ENCODE assay signal across 27 cellular contexts in the genomic region with DNA sequence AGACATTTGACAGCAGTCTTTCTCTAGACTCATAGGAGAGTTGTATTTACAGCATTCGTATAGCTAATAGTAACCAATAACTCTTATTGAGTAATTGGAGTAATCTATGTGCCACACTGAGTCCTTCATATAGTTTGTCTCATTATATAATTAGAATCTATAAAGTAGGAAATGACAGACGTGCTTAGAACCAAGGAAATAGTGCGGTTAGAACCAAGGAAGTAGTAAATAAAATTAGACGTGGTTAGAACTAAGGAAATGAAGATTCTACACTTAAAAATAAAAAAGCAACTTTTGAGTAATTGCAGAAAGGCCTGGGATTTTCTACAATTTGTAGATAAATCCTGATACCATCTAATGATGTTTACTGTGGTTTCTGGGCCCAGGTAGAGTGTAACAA.
A peak's percentile ranks its signal among the peaks of the same experiment; 100 is the strongest.
DNase-seq lines count a peak whose midpoint lies in the region; ATAC-seq, FAIRE-seq and TF ChIP-seq lines count a peak whose summit lies in the region.
"Had no signal": no experiment of that assay in that cellular context is flagged by ENCODE, and none has a peak within 500 bp of the region (broad histone marks: within the 10 kb centered on the region; RNA-seq: fewer than 3 reads in every experiment).

No MANE protein-coding gene starts in this region.

- H3K9me3 Mint-ChIP-seq in activated CD8-positive, alpha-beta memory T cell treated with anti-CD3 and anti-CD28 coated beads, Interleukin-2, amount 10 ng/mL, durations not matched to agents 7 days and 5 days (ENCODE audit: low read depth) = peaks cover 23% of the 10 kb centered on the region
- H3K9me3 Mint-ChIP-seq in activated naive CD8-positive, alpha-beta T cell treated with anti-CD3 and anti-CD28 coated beads for 36 hours = peaks cover 29% of the 10 kb centered on the region
- H3K9me3 Mint-ChIP-seq in natural killer cell treated with Interleukin-12 subunit alpha and Interleukin-12 subunit beta and Interleukin-15 and Interleukin-18, amount 100 ng/mL, for 72 hours = peaks cover 21% of the 10 kb centered on the region

- TF ChIP-seq CTCF in tibial artery (IDR thresholded peaks at IDR 0.05) = no peak

- ATAC-seq in activated CD8-positive, alpha-beta memory T cell treated with anti-CD3 and anti-CD28 coated beads, Interleukin-2, amount 10 ng/mL, durations not matched to agents 7 days and 5 days = no peak
- ATAC-seq in natural killer cell treated with Interleukin-12 subunit alpha and Interleukin-12 subunit beta and Interleukin-15 and Interleukin-18, amount 100 ng/mL, for 72 hours = no peak
- ATAC-seq in GM21717 (IDR thresholded peaks at IDR 0.05; ENCODE audit: unreplicated experiment) = no peak
- ATAC-seq: GM23338; stimulated activated naive CD8-positive, alpha-beta T cell treated with anti-CD3 and anti-CD28 coated beads, Interleukin-15, Interleukin-2, amounts not matched to agents 100 U/mL and 50 U/mL, for 24 hours had no signal

- peaks cover 12% of the 10 kb centered on the region for H3K4me1 Mint-ChIP-seq in activated CD8-positive, alpha-beta memory T cell treated with anti-CD3 and anti-CD28 coated beads, Interleukin-2, amount 10 ng/mL, durations not matched to agents 7 days and 5 days
- H3K4me1 Mint-ChIP-seq in activated naive CD8-positive, alpha-beta T cell treated with anti-CD3 and anti-CD28 coated beads for 36 hours = peaks cover 13% of the 10 kb centered on the region
- H3K4me1 Mint-ChIP-seq in natural killer cell treated with Interleukin-12 subunit alpha and Interleukin-12 subunit beta and Interleukin-15 and Interleukin-18, amount 100 ng/mL, for 72 hours (ENCODE audit: low read depth in 2 of 2) = peaks cover 9 to 25% of the 10 kb centered on the region in 2 donors
- H3K4me1 Mint-ChIP-seq: GM23338 had no signal

- peaks cover 40% of the 10 kb centered on the region for H3K36me3 Mint-ChIP-seq in activated CD8-positive, alpha-beta memory T cell treated with anti-CD3 and anti-CD28 coated beads, Interleukin-2, amount 10 ng/mL, durations not matched to agents 7 days and 5 days
- peaks cover 41% of the 10 kb centered on the region for H3K36me3 Mint-ChIP-seq in activated naive CD8-positive, alpha-beta T cell treated with anti-CD3 and anti-CD28 coated beads for 36 hours
- H3K36me3 Mint-ChIP-seq in natural killer cell treated with Interleukin-12 subunit alpha and Interleukin-12 subunit beta and Interleukin-15 and Interleukin-18, amount 100 ng/mL, for 72 hours = peaks cover 31% of the 10 kb centered on the region

- no peak for DNase-seq in activated CD8-positive, alpha-beta memory T cell treated with anti-CD3 and anti-CD28 coated beads, Interleukin-2, amount 10 ng/mL, durations not matched to agents 7 days and 5 days
- no peak for DNase-seq in activated CD8-positive, alpha-beta memory T cell treated with anti-CD3 and anti-CD28 coated beads for 24 hours
- DNase-seq in GM19239 (ENCODE audit: insufficient read length, low spot score) = no peak
- DNase-seq in activated naive CD8-positive, alpha-beta T cell treated with anti-CD3 and anti-CD28 coated beads for 36 hours = no peak
- no peak for DNase-seq in natural killer cell treated with Interleukin-12 subunit alpha and Interleukin-12 subunit beta and Interleukin-15 and Interleukin-18, amount 100 ng/mL, for 72 hours (ENCODE audit: low spot score)
- no peak for DNase-seq in NCI-H2029 (lab: John Stamatoyannopoulos, UW)
- no peak for DNase-seq in tibial artery
- DNase-seq: activated gamma-delta T cell; amygdala; DND-41; effector CD4-positive, alpha-beta T cell; glutamatergic neuron; islet precursor cell; left ventricle myocardium inferior; NCI-H1048; NCI-H1694 treated with DMSO at 0.1 percent for 48 hours; NCI-H2171; NCI-H510A treated with DMSO at 0.1 percent for 48 hours; Right ventricle myocardium superior; stimulated activated naive CD8-positive, alpha-beta T cell treated with anti-CD3 and anti-CD28 coated beads, Interleukin-15, Interleukin-2, amounts not matched to agents 100 U/mL and 50 U/mL, for 24 hours; T-helper 9 cell; testis; uterus had no signal

- no peak overlapping the region for H3K4me3 Mint-ChIP-seq in activated CD8-positive, alpha-beta memory T cell treated with anti-CD3 and anti-CD28 coated beads, Interleukin-2, amount 10 ng/mL, durations not matched to agents 7 days and 5 days
- no peak overlapping the region for H3K4me3 Mint-ChIP-seq in activated naive CD8-positive, alpha-beta T cell treated with anti-CD3 and anti-CD28 coated beads for 36 hours
- H3K4me3 Mint-ChIP-seq in natural killer cell treated with Interleukin-12 subunit alpha and Interleukin-12 subunit beta and Interleukin-15 and Interleukin-18, amount 100 ng/mL, for 72 hours = peak overlapping the region; percentile 44
- H3K4me3 Mint-ChIP-seq: GM23338 had no signal

- no peaks in the 10 kb centered on the region for H3K27me3 Mint-ChIP-seq in activated CD8-positive, alpha-beta memory T cell treated with anti-CD3 and anti-CD28 coated beads, Interleukin-2, amount 10 ng/mL, durations not matched to agents 7 days and 5 days
- no peaks in the 10 kb centered on the region for H3K27me3 Mint-ChIP-seq in activated naive CD8-positive, alpha-beta T cell treated with anti-CD3 and anti-CD28 coated beads for 36 hours
- H3K27me3 Mint-ChIP-seq in natural killer cell treated with Interleukin-12 subunit alpha and Interleukin-12 subunit beta and Interleukin-15 and Interleukin-18, amount 100 ng/mL, for 72 hours = peaks cover 0 to 7% of the 10 kb centered on the region in 2 donors

- no peak overlapping the region for H3K27ac ChIP-seq in tibial artery
- H3K27ac ChIP-seq: epithelial cell of prostate, left ventricle myocardium inferior, testis, uterus had no signal

- no peaks in the 10 kb centered on the region for H3K36me3 ChIP-seq in tibial artery
- H3K36me3 ChIP-seq: left ventricle myocardium inferior, uterus had no signal

- intact Hi-C loops in tibial artery (cut with DNase I; ENCODE audit: low total_unique reads) = no loop called here

- no peaks in the 10 kb centered on the region for H3K27me3 ChIP-seq in tibial artery
- H3K27me3 ChIP-seq: testis, uterus had no signal

- H3K4me1 ChIP-seq in tibial artery = no peaks in the 10 kb centered on the region
- H3K4me1 ChIP-seq: left ventricle myocardium inferior, testis, uterus had no signal

- no peaks in the 10 kb centered on the region for H3K9me3 ChIP-seq in tibial artery
- H3K9me3 ChIP-seq: testis, uterus had no signal

- no peak overlapping the region for H3K4me3 ChIP-seq in tibial artery
- H3K4me3 ChIP-seq: GM23338, left ventricle myocardium inferior, testis, uterus had no signal

- FAIRE-seq in GM19239 (lab: Jason Lieb, UNC) = peak; percentile 82
- FAIRE-seq: A204.1 had no signal

- CTCF ChIA-PET in activated CD8-positive, alpha-beta memory T cell treated with anti-CD3 and anti-CD28 coated beads, Interleukin-2, amount 10 ng/mL, durations not matched to agents 7 days and 5 days (lab: Charles Lee) = interaction anchor here (0.8 to 1.0 kb wide), 2 partner anchors 111 to 112 kb away, joined by 3 read pairs; no protein-coding TSS in a partner anchor

- peak overlapping the region; percentile 49 for H3K27ac Mint-ChIP-seq in activated CD8-positive, alpha-beta memory T cell treated with anti-CD3 and anti-CD28 coated beads, Interleukin-2, amount 10 ng/mL, durations not matched to agents 7 days and 5 days
- H3K27ac Mint-ChIP-seq in activated naive CD8-positive, alpha-beta T cell treated with anti-CD3 and anti-CD28 coated beads for 36 hours = peak overlapping the region; percentile 39
- peak overlapping the region; percentile 24 for H3K27ac Mint-ChIP-seq in natural killer cell treated with Interleukin-12 subunit alpha and Interleukin-12 subunit beta and Interleukin-15 and Interleukin-18, amount 100 ng/mL, for 72 hours
- H3K27ac Mint-ChIP-seq: GM23338 had no signal
